Comparison of ENCODE assay signal across 11 cellular contexts in genomic region chr7:143290293-143290692, GRCh38. TPM values are rescaled to one million over a fixed set of nuclear protein-coding genes. Genes with fewer than 3 reads are reported as not detected.
DNase-seq lines count a peak whose midpoint lies in the region; ATAC-seq and TF ChIP-seq lines count a peak whose summit lies in the region.
"Had no signal": no experiment of that assay in that cellular context is flagged by ENCODE, and none has a peak within 500 bp of the region (broad histone marks: within the 10 kb centered on the region; RNA-seq: fewer than 3 reads in every experiment).

No MANE protein-coding gene starts in this region.

- peaks cover 67% of the 10 kb centered on the region for H3K36me3 Mint-ChIP-seq in Calu3 (ENCODE audit: insufficient read depth, unreplicated experiment)
- peaks cover 72% of the 10 kb centered on the region for H3K36me3 Mint-ChIP-seq in activated CD8-positive, alpha-beta T cell treated with anti-CD3 and anti-CD28 coated beads, Interleukin-2, amount 10 ng/mL, durations not matched to agents 7 days and 5 days (ENCODE audit: low read depth)

- peak overlapping the region; percentile 80 for H3K4me3 ChIP-seq in A673 (ENCODE audit: low read depth, low read length, poor library complexity, severe bottlenecking)
- no peak overlapping the region for H3K4me3 ChIP-seq in mesendoderm (ENCODE audit: low read length)
- no peak overlapping the region for H3K4me3 ChIP-seq in mucosa of descending colon

- DNase-seq in A673 (ENCODE audit: low spot score) = no peak
- no peak for DNase-seq in Calu3
- DNase-seq in activated CD8-positive, alpha-beta T cell treated with anti-CD3 and anti-CD28 coated beads, Interleukin-2, amount 10 ng/mL, durations not matched to agents 7 days and 5 days = no peak
- no peak for DNase-seq in mesendoderm
- DNase-seq in NCI-H2227 treated with DMSO at 0.1 percent for 48 hours (lab: John Stamatoyannopoulos, UW) = no peak
- no peak for DNase-seq in mucosa of descending colon
- DNase-seq: activated gamma-delta T cell treated with Interleukin-2 at 50 U/mL for 16 hours, NCI-H774 had no signal

- peaks cover 24% of the 10 kb centered on the region for H3K4me1 Mint-ChIP-seq in Calu3 (ENCODE audit: low read depth, unreplicated experiment)
- peaks cover 59% of the 10 kb centered on the region for H3K4me1 Mint-ChIP-seq in activated CD8-positive, alpha-beta T cell treated with anti-CD3 and anti-CD28 coated beads, Interleukin-2, amount 10 ng/mL, durations not matched to agents 7 days and 5 days (ENCODE audit: low read depth)

- H2BK5ac ChIP-seq in mesendoderm (ENCODE audit: low read length) = no peak overlapping the region

- peaks cover 42% of the 10 kb centered on the region for H3K36me3 ChIP-seq in A673 (ENCODE audit: insufficient read depth, low read length, poor library complexity, severe bottlenecking)
- peaks cover 17% of the 10 kb centered on the region for H3K36me3 ChIP-seq in mesendoderm (ENCODE audit: control insufficient read depth, insufficient read depth, low read length)
- H3K36me3 ChIP-seq in mucosa of descending colon (ENCODE audit: low read depth) = no peaks in the 10 kb centered on the region

- CTCF ChIA-PET in A673 (lab: Charles Lee) = no interaction called here
- CTCF ChIA-PET in Calu3 (lab: Charles Lee) = interaction anchor here (0.8 kb wide), 1 partner anchor 32 kb away, joined by 3 read pairs; no protein-coding TSS in a partner anchor
- CTCF ChIA-PET in activated CD8-positive, alpha-beta T cell treated with anti-CD3 and anti-CD28 coated beads, Interleukin-2, amount 10 ng/mL, durations not matched to agents 7 days and 5 days (lab: Charles Lee) = interaction anchor here (0.8 to 13.9 kb wide), 6 partner anchors 9 to 85 kb away, joined by 3 to 274 read pairs (median 4); no protein-coding TSS in a partner anchor

- ATAC-seq in activated CD8-positive, alpha-beta T cell treated with anti-CD3 and anti-CD28 coated beads, Interleukin-2, amount 10 ng/mL, durations not matched to agents 7 days and 5 days = no peak
- no peak for ATAC-seq in HG03280 (IDR thresholded peaks at IDR 0.05; ENCODE audit: unreplicated experiment)
- no peak for ATAC-seq in mucosa of descending colon
- no peak for ATAC-seq in HG03135 (IDR thresholded peaks at IDR 0.05; ENCODE audit: unreplicated experiment)

- peak overlapping the region; percentile 79 for H3K27ac Mint-ChIP-seq in Calu3 (ENCODE audit: unreplicated experiment)
- peak overlapping the region; percentile 86 for H3K27ac Mint-ChIP-seq in activated CD8-positive, alpha-beta T cell treated with anti-CD3 and anti-CD28 coated beads, Interleukin-2, amount 10 ng/mL, durations not matched to agents 7 days and 5 days

- peak overlapping the region; percentile 42 for H3K56ac ChIP-seq in mesendoderm (ENCODE audit: low read length)

- peaks cover 15% of the 10 kb centered on the region for H3K79me1 ChIP-seq in mesendoderm (ENCODE audit: low read length)

- BruUV-seq in A673 (replicated peaks; lab: Mats Ljungman, UMichigan) (no TSS peak), Calu3 (replicated peaks; lab: Mats Ljungman, UMichigan) (no TSS peak)

- H3K27me3 ChIP-seq in A673 (replicated peaks; ENCODE audit: insufficient read depth, low read depth, low read length, poor library complexity) = no peaks in the 10 kb centered on the region
- H3K27me3 ChIP-seq in mesendoderm (ENCODE audit: insufficient read depth, low read length, poor library complexity) = no peaks in the 10 kb centered on the region

- H2BK15ac ChIP-seq in mesendoderm (replicated peaks; ENCODE audit: low read depth) = no peak overlapping the region

- H3K4ac ChIP-seq in mesendoderm (ENCODE audit: low read depth, low read length) = no peak overlapping the region

- no peak overlapping the region for H3K4me2 ChIP-seq in mesendoderm (ENCODE audit: low read length)

- peak overlapping the region; percentile 29 for H3K9ac ChIP-seq in mesendoderm (ENCODE audit: low read length)

- H2AK5ac ChIP-seq in mesendoderm (ENCODE audit: low read length) = no peak overlapping the region

- H3K79me2 ChIP-seq in mesendoderm (ENCODE audit: control insufficient read depth, insufficient read depth, low read length) = peaks cover 25% of the 10 kb centered on the region

- H3K9me3 Mint-ChIP-seq in Calu3 (ENCODE audit: low read depth, unreplicated experiment) = peaks cover 3% of the 10 kb centered on the region
- peaks cover 12% of the 10 kb centered on the region for H3K9me3 Mint-ChIP-seq in activated CD8-positive, alpha-beta T cell treated with anti-CD3 and anti-CD28 coated beads, Interleukin-2, amount 10 ng/mL, durations not matched to agents 7 days and 5 days (ENCODE audit: insufficient read depth)

- H2BK120ac ChIP-seq in mesendoderm (ENCODE audit: low read depth, low read length) = no peak overlapping the region

- TF ChIP-seq CTCF in A673 (conservative IDR thresholded peaks at IDR 0.05; ENCODE audit: low read depth, low read length) = no peak
- no peak for TF ChIP-seq CTCF in Calu3 (IDR thresholded peaks at IDR 0.05; ENCODE audit: unreplicated experiment)
- no peak for TF ChIP-seq CTCF in mucosa of descending colon (IDR thresholded peaks at IDR 0.05)

- no peak overlapping the region for H3K23ac ChIP-seq in mesendoderm (ENCODE audit: low read length)

- no peaks in the 10 kb centered on the region for H3K27me3 Mint-ChIP-seq in Calu3 (ENCODE audit: unreplicated experiment)
- no peaks in the 10 kb centered on the region for H3K27me3 Mint-ChIP-seq in activated CD8-positive, alpha-beta T cell treated with anti-CD3 and anti-CD28 coated beads, Interleukin-2, amount 10 ng/mL, durations not matched to agents 7 days and 5 days (ENCODE audit: low read depth)

- H3K9me3 ChIP-seq in A673 (ENCODE audit: low read depth, low read length, poor library complexity, severe bottlenecking) = no peaks in the 10 kb centered on the region
- H3K9me3 ChIP-seq in mucosa of descending colon = no peaks in the 10 kb centered on the region

- peaks cover 27% of the 10 kb centered on the region for H3K4me1 ChIP-seq in A673 (ENCODE audit: insufficient read depth, low read length, poor library complexity, severe bottlenecking)
- peaks cover 7% of the 10 kb centered on the region for H3K4me1 ChIP-seq in mesendoderm (ENCODE audit: control insufficient read depth, low read depth, low read length)
- H3K4me1 ChIP-seq in mucosa of descending colon (ENCODE audit: low read depth) = peaks cover 35% of the 10 kb centered on the region

- intact Hi-C loops in A673 (cut with micrococcal nuclease; ENCODE audit: unreplicated experiment) = no loop called here
- intact Hi-C loops in Calu3 (cut with micrococcal nuclease; ENCODE audit: unreplicated experiment) = no loop called here
- intact Hi-C loops in mucosa of descending colon (cut with DNase I, micrococcal nuclease) = loop anchor here in 1 of 2 donors (10.0 kb wide), 1 partner anchor 45 kb away; no protein-coding TSS in a partner anchor

- POLR2A ChIA-PET in A673 (lab: Charles Lee; ENCODE audit: low non-redundant PET) = interaction anchor here (0.6 kb wide), 1 partner anchor 85 kb away, joined by 3 read pairs; no protein-coding TSS in a partner anchor
- POLR2A ChIA-PET in activated CD8-positive, alpha-beta T cell treated with anti-CD3 and anti-CD28 coated beads, Interleukin-2, amount 10 ng/mL, durations not matched to agents 7 days and 5 days (lab: Charles Lee) = interaction anchor here (0.6 to 1.4 kb wide), 4 partner anchors 9 to 27 kb away, joined by 3 to 6 read pairs (median 4); partner anchors contain the start of gene GSTK1

- H4K5ac ChIP-seq in mesendoderm (ENCODE audit: low read length) = no peak overlapping the region

- WGBS in mesendoderm (ENCODE audit: extremely low coverage, insufficient coverage, low lambda C conversion rate) = no CpG with 5 or more reads among the region's 4 CpGs

- H3K18ac ChIP-seq in mesendoderm (ENCODE audit: low read length) = no peak overlapping the region

- H3K27ac ChIP-seq in A673 (ENCODE audit: low read depth, low read length, poor library complexity, severe bottlenecking) (no peak overlapping the region), mesendoderm (ENCODE audit: low read depth, low read length) (no peak overlapping the region)

- H4K8ac ChIP-seq in mesendoderm (ENCODE audit: low read depth, low read length) = no peak overlapping the region

- peak overlapping the region; percentile 89 for H3K4me3 Mint-ChIP-seq in Calu3 (ENCODE audit: low read depth, unreplicated experiment)
- H3K4me3 Mint-ChIP-seq in activated CD8-positive, alpha-beta T cell treated with anti-CD3 and anti-CD28 coated beads, Interleukin-2, amount 10 ng/mL, durations not matched to agents 7 days and 5 days = peak overlapping the region; percentile 93

RNA-seq across cellular contexts. Expression of gene CASP2, which starts 2.1 kb away (rescaled TPM):
- total RNA-seq in A673 (2021) (57.8 and 76.8 TPM in 2 replicates), Calu3 (2022) (51.3 and 53.8 TPM in 2 replicates), mucosa of descending colon (10 to 100 TPM; 26.1 to 39.5 (median 33.4) TPM)
- total RNA-seq in activated CD8-positive, alpha-beta T cell treated with anti-CD3 and anti-CD28 coated beads, Interleukin-2, amount 10 ng/mL, durations not matched to agents 7 days and 5 days = 100 to 1,000 TPM; 111 to 115 TPM
- 20.6 TPM for polyA plus RNA-seq in mesendoderm (2013, experiment 1 of 2)
- polyA plus RNA-seq in mesendoderm (2013, experiment 2 of 2) = 19.0 TPM

RNA-seq across cellular contexts. Expression of gene TMEM139, which starts 5.5 kb away (rescaled TPM):
- total RNA-seq in A673 (2021) (not detected in 2 replicates), Calu3 (2022) (48.4 and 49.3 TPM in 2 replicates), mucosa of descending colon (10 to 100 TPM; 16.2 to 49.4 (median 46.6) TPM)
- under 1 TPM; 0.29 to 0.65 TPM for total RNA-seq in activated CD8-positive, alpha-beta T cell treated with anti-CD3 and anti-CD28 coated beads, Interleukin-2, amount 10 ng/mL, durations not matched to agents 7 days and 5 days
- 0.84 TPM for polyA plus RNA-seq in mesendoderm (2013, experiment 1 of 2)
- polyA plus RNA-seq in mesendoderm (2013, experiment 2 of 2) = 1.4 TPM
- total RNA-seq: LHCN-M2 had no signal

RNA-seq across cellular contexts. Expression of gene CLCN1, which starts 25.6 kb away (rescaled TPM):
- total RNA-seq in A673 (2021) (not detected in 2 replicates), Calu3 (2022) (0.34 and 0.61 TPM in 2 replicates), mucosa of descending colon (not detected)
- total RNA-seq in activated CD8-positive, alpha-beta T cell treated with anti-CD3 and anti-CD28 coated beads, Interleukin-2, amount 10 ng/mL, durations not matched to agents 7 days and 5 days = under 1 TPM in 1 of 2 experiments, not detected in 1; 0.13 TPM
- 0.27 TPM for polyA plus RNA-seq in mesendoderm (2013, experiment 1 of 2)
- polyA plus RNA-seq in mesendoderm (2013, experiment 2 of 2) = 0.25 TPM
- total RNA-seq: LHCN-M2 had no signal

RNA-seq across cellular contexts. Expression of gene GSTK1, which starts 27.1 kb away (rescaled TPM):
- total RNA-seq in A673 (2021) (43.1 and 50.8 TPM in 2 replicates), Calu3 (2022) (109 and 116 TPM in 2 replicates), mucosa of descending colon (100 to 1,000 TPM; 193 to 363 (median 355) TPM)
- 100 to 1,000 TPM; 254 to 255 TPM for total RNA-seq in activated CD8-positive, alpha-beta T cell treated with anti-CD3 and anti-CD28 coated beads, Interleukin-2, amount 10 ng/mL, durations not matched to agents 7 days and 5 days
- 20.7 TPM for polyA plus RNA-seq in mesendoderm (2013, experiment 1 of 2)
- 21.6 TPM for polyA plus RNA-seq in mesendoderm (2013, experiment 2 of 2)

Comparison
In these comparisons a context has a peak if more than half of its experiments do, and no peak if none do; other contexts are left out.
1. RNA of gene TMEM139, which starts 5.5 kb away (total RNA-seq): 48.4 to 49.3 TPM in Calu3 and 16.2 to 49.4 TPM in mucosa of descending colon; 0.29 to 0.65 TPM in activated CD8-positive, alpha-beta T cell treated with anti-CD3 and anti-CD28 coated beads, Interleukin-2, amount 10 ng/mL, durations not matched to agents 7 days and 5 days and not detected in A673; every median in the first group is over 10 times any median in the second.